ENCODE assay signal across 24 cellular contexts in the genomic region with DNA sequence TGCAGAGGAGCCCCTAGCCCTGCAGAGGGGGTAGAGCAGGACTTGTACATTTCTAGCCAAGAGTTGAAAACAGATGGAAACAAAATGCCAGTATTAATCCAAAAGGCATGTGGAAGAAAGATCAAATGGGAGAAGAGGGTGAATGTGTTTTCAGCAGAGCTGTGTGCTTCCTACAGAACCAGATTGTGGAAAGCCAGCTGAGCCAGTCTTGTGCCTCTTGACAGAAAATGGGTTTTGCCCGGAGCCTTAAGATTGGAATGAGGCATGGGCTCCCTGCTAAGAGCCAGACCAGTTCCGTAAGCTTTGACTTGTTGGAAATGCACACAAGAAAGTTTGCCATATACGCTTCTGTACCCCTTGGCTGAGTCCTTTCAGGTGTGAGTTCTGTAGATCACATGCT.
DNase-seq lines count a peak whose midpoint lies in the region; TF ChIP-seq lines count a peak whose summit lies in the region.
"Had no signal": no experiment of that assay in that cellular context is flagged by ENCODE, and none has a peak within 500 bp of the region (broad histone marks: within the 10 kb centered on the region; RNA-seq: fewer than 3 reads in every experiment).

No MANE protein-coding gene starts in this region.

- H3K27me3 ChIP-seq in WERI-Rb-1 (ENCODE audit: insufficient read depth, low read depth, severe bottlenecking) (no peaks in the 10 kb centered on the region), mesendoderm (ENCODE audit: insufficient read depth, low read length, poor library complexity) (no peaks in the 10 kb centered on the region)
- H3K27me3 ChIP-seq: BE2C, Peyer's patch had no signal

- no peak overlapping the region for H3K4me3 Mint-ChIP-seq in nephron progenitor cell
- H3K4me3 Mint-ChIP-seq: CD14-positive monocyte, H9, IgD-negative memory B cell had no signal

- TF ChIP-seq CTCF in WERI-Rb-1 (IDR thresholded peaks at IDR 0.05; ENCODE audit: low read depth, low read length) (no peak), nephron progenitor cell (IDR thresholded peaks at IDR 0.05) (no peak)

- H3K4me1 Mint-ChIP-seq in nephron progenitor cell: peaks cover 28% of the 10 kb centered on the region
- H3K4me1 Mint-ChIP-seq: CD14-positive monocyte had no signal

- no CpG with 5 or more reads among the region's 3 CpGs for WGBS in mesendoderm (ENCODE audit: extremely low coverage, insufficient coverage, low lambda C conversion rate)

- no peak overlapping the region for H4K8ac ChIP-seq in mesendoderm (ENCODE audit: low read depth, low read length)

- H2BK120ac ChIP-seq in mesendoderm (ENCODE audit: low read depth, low read length): no peak overlapping the region

- H3K4me2 ChIP-seq in mesendoderm (ENCODE audit: low read length): no peak overlapping the region
- H3K4me2 ChIP-seq: KMS-11 had no signal

- H3K9me3 Mint-ChIP-seq in nephron progenitor cell: no peaks in the 10 kb centered on the region
- H3K9me3 Mint-ChIP-seq: CD14-positive monocyte, H9 had no signal

- H3K36me3 ChIP-seq in WERI-Rb-1 (no peaks in the 10 kb centered on the region), mesendoderm (ENCODE audit: control insufficient read depth, insufficient read depth, low read length) (no peaks in the 10 kb centered on the region)
- H3K36me3 ChIP-seq: BE2C, Peyer's patch, SJCRH30 had no signal

- no peak overlapping the region for H2BK5ac ChIP-seq in mesendoderm (ENCODE audit: low read length)

- no peaks in the 10 kb centered on the region for H3K36me3 Mint-ChIP-seq in nephron progenitor cell (ENCODE audit: low read depth)
- H3K36me3 Mint-ChIP-seq: CD14-positive monocyte, IgD-negative memory B cell had no signal

- no peak overlapping the region for H3K4ac ChIP-seq in mesendoderm (ENCODE audit: low read depth, low read length)

- H3K9ac ChIP-seq in mesendoderm (ENCODE audit: low read length): no peak overlapping the region
- H3K9ac ChIP-seq: GM23248, KMS-11 had no signal

- H3K56ac ChIP-seq in mesendoderm (ENCODE audit: low read length): no peak overlapping the region

- no peaks in the 10 kb centered on the region for H3K79me2 ChIP-seq in mesendoderm (ENCODE audit: control insufficient read depth, insufficient read depth, low read length)

- H3K27ac Mint-ChIP-seq in nephron progenitor cell: no peak overlapping the region
- H3K27ac Mint-ChIP-seq: IgD-negative memory B cell had no signal

- H3K4me3 ChIP-seq in WERI-Rb-1 (ENCODE audit: low read depth, low read length): no peak overlapping the region
- no peak overlapping the region for H3K4me3 ChIP-seq in mesendoderm (ENCODE audit: low read length)
- H3K4me3 ChIP-seq: GM23248, Peyer's patch, SJCRH30 had no signal

- H2AK5ac ChIP-seq in mesendoderm (ENCODE audit: low read length): no peak overlapping the region

- no peak overlapping the region for H3K23ac ChIP-seq in mesendoderm (ENCODE audit: low read length)

- H3K18ac ChIP-seq in mesendoderm (ENCODE audit: low read length): no peak overlapping the region

- no peaks in the 10 kb centered on the region for H3K79me1 ChIP-seq in mesendoderm (ENCODE audit: low read length)

- DNase-seq in SIG-M5 treated with dmso at 0.1 percent for 504 hours (lab: John Stamatoyannopoulos, UW; ENCODE audit: unreplicated experiment): peak; percentile 53
- no peak for DNase-seq in SIG-M5 (lab: John Stamatoyannopoulos, UW)
- DNase-seq in WERI-Rb-1: no peak
- DNase-seq in mesendoderm: peak; percentile 28
- DNase-seq in medulla oblongata (ENCODE audit: extremely low spot score): no peak
- DNase-seq in nephron progenitor cell: no peak
- no peak for DNase-seq in amygdala (lab: John Stamatoyannopoulos, UW)
- DNase-seq: BE2C, Calu3, DMS79 treated with DMSO at 0.1 percent for 48 hours, GM23248, H9, NCI-H1092, NCI-H1417 treated with DMSO at 0.1 percent for 48 hours, NCI-H1694 treated with DMSO at 0.1 percent for 48 hours, NCI-H2081, NCI-H2227 treated with DMSO at 0.1 percent for 48 hours, NCI-H69, Peyer's patch, SJCRH30 had no signal

- no peaks in the 10 kb centered on the region for H3K9me3 ChIP-seq in WERI-Rb-1 (ENCODE audit: severe bottlenecking)
- H3K9me3 ChIP-seq: BE2C, Peyer's patch, SJCRH30 had no signal

- H3K4me1 ChIP-seq in mesendoderm (ENCODE audit: control insufficient read depth, low read depth, low read length): no peaks in the 10 kb centered on the region
- H3K4me1 ChIP-seq: BE2C, Peyer's patch, SJCRH30 had no signal

- peaks cover 3% of the 10 kb centered on the region for H3K27me3 Mint-ChIP-seq in nephron progenitor cell (ENCODE audit: low read depth, poor library complexity)

- no peak overlapping the region for H4K5ac ChIP-seq in mesendoderm (ENCODE audit: low read length)

- peak overlapping the region; percentile 48 for H3K27ac ChIP-seq in WERI-Rb-1
- H3K27ac ChIP-seq in mesendoderm (ENCODE audit: low read depth, low read length): no peak overlapping the region
- H3K27ac ChIP-seq: 22Rv1, GM23248, KMS-11, Peyer's patch, SJCRH30 had no signal

- H2BK15ac ChIP-seq in mesendoderm (replicated peaks; ENCODE audit: low read depth): no peak overlapping the region

Comparison
In these comparisons a context has a peak if more than half of its experiments do, and no peak if none do; other contexts are left out.
1. DNase-seq: peak in SIG-M5 treated with dmso at 0.1 percent for 504 hours (single experiment) and mesendoderm (single experiment); none in SIG-M5 (single experiment), WERI-Rb-1 (single experiment), medulla oblongata (single experiment), nephron progenitor cell (single experiment) and amygdala (0 of 56).